ENCODE assay signal across 10 cellular contexts in genomic region chr1:181043025-181043880, GRCh38.
DNase-seq lines count a peak whose midpoint lies in the region; ATAC-seq and TF ChIP-seq lines count a peak whose summit lies in the region.
"Had no signal": no experiment of that assay in that cellular context is flagged by ENCODE, and none has a peak within 500 bp of the region (broad histone marks: within the 10 kb centered on the region; RNA-seq: fewer than 3 reads in every experiment).

No MANE protein-coding gene starts in this region.

- H3K9me3 Mint-ChIP-seq in activated naive CD8-positive, alpha-beta T cell treated with anti-CD3 and anti-CD28 coated beads, Interleukin-2, amount 50 U/mL, for 24 hours: no peaks in the 10 kb centered on the region

- peak overlapping the region; percentile 83 for H3K27ac Mint-ChIP-seq in activated naive CD8-positive, alpha-beta T cell treated with anti-CD3 and anti-CD28 coated beads, Interleukin-2, amount 50 U/mL, for 24 hours
- H3K27ac Mint-ChIP-seq: B cell had no signal

- H3K27me3 Mint-ChIP-seq in activated naive CD8-positive, alpha-beta T cell treated with anti-CD3 and anti-CD28 coated beads, Interleukin-2, amount 50 U/mL, for 24 hours: no peaks in the 10 kb centered on the region
- H3K27me3 Mint-ChIP-seq: B cell had no signal

- peaks cover 24 to 25% of the 10 kb centered on the region in 2 experiments for H3K4me1 ChIP-seq in neutrophil (ENCODE audit: control insufficient read depth in 1 of 2, insufficient read depth in 1 of 2, low read depth in 1 of 2, low read length in 1 of 2)

- ATAC-seq in activated naive CD8-positive, alpha-beta T cell treated with anti-CD3 and anti-CD28 coated beads, Interleukin-2, amount 50 U/mL, for 24 hours: peak; percentile 31
- ATAC-seq in HG02763 (IDR thresholded peaks at IDR 0.05; ENCODE audit: unreplicated experiment) (no peak), HG02759 (IDR thresholded peaks at IDR 0.05; ENCODE audit: unreplicated experiment) (no peak)

- H3K36me3 ChIP-seq in neutrophil: peaks cover 28% of the 10 kb centered on the region

- H3K4me3 ChIP-seq in neutrophil (ENCODE audit: low read depth in 1 of 2, low read length in 1 of 2): no peak overlapping the region

- H3K36me3 Mint-ChIP-seq in activated naive CD8-positive, alpha-beta T cell treated with anti-CD3 and anti-CD28 coated beads, Interleukin-2, amount 50 U/mL, for 24 hours (ENCODE audit: low read depth): peaks cover 10% of the 10 kb centered on the region

- no peak overlapping the region for H3K4me3 Mint-ChIP-seq in activated naive CD8-positive, alpha-beta T cell treated with anti-CD3 and anti-CD28 coated beads, Interleukin-2, amount 50 U/mL, for 24 hours
- H3K4me3 Mint-ChIP-seq: B cell had no signal

- no peak for TF ChIP-seq CTCF in neutrophil (IDR thresholded peaks at IDR 0.05)

- no peaks in the 10 kb centered on the region for H3K27me3 ChIP-seq in neutrophil

- peaks cover 55% of the 10 kb centered on the region for H3K4me1 Mint-ChIP-seq in activated naive CD8-positive, alpha-beta T cell treated with anti-CD3 and anti-CD28 coated beads, Interleukin-2, amount 50 U/mL, for 24 hours

- peak; percentile 56 to 59 for DNase-seq in NCI-H526 (lab: John Stamatoyannopoulos, UW)
- DNase-seq in NCI-H526 treated with DMSO at 0.1 percent for 48 hours (lab: John Stamatoyannopoulos, UW): no peak
- peak; percentile 58 for DNase-seq in NCI-H2029 (lab: John Stamatoyannopoulos, UW)
- peak; percentile 28 for DNase-seq in activated naive CD8-positive, alpha-beta T cell treated with anti-CD3 and anti-CD28 coated beads, Interleukin-2, amount 50 U/mL, for 24 hours
- no peak for DNase-seq in stimulated activated CD4-positive, alpha-beta T cell treated with anti-CD3 and anti-CD28 coated beads, Interleukin-2, amount 100 ng/mL, for 24 hours
- DNase-seq: activated effector memory CD4-positive, alpha-beta T cell treated with anti-CD3 and anti-CD28 coated beads, Interleukin-2, amount 50 U/mL, for 16 hours had no signal

- peak overlapping the region; percentile 51 for H3K27ac ChIP-seq in neutrophil

- no peaks in the 10 kb centered on the region for H3K9me3 ChIP-seq in neutrophil

Comparison
In these comparisons a context has a peak if more than half of its experiments do, and no peak if none do; other contexts are left out.
1. DNase-seq: peak in NCI-H526 (2 of 2), NCI-H2029 (single experiment) and activated naive CD8-positive, alpha-beta T cell treated with anti-CD3 and anti-CD28 coated beads, Interleukin-2, amount 50 U/mL, for 24 hours (single experiment); none in NCI-H526 treated with DMSO at 0.1 percent for 48 hours (single experiment) and stimulated activated CD4-positive, alpha-beta T cell treated with anti-CD3 and anti-CD28 coated beads, Interleukin-2, amount 100 ng/mL, for 24 hours (0 of 2).